Comparison of ENCODE assay signal across 28 cellular contexts in the genomic region with DNA sequence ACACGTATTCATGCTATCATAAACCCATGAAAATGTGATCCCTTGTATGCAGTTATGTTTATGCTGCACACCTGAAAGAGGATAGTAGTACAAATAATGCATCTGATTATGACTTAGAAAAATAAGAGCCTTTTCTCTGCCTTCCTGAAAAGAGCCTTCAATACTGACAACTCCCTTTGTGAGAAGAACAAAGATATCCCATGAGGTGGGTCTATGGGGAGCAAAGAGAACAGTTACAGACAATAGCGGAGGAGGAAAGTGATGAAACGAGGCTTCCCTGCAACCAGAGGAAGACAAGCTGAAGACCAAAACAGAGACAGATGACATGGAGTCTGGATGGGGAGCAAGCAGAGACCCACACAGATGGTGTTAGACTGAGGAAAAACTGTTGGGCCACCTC.
"Had no signal": no experiment of that assay in that cellular context is flagged by ENCODE, and none has a peak within 500 bp of the region (broad histone marks: within the 10 kb centered on the region; RNA-seq: fewer than 3 reads in every experiment).

No MANE protein-coding gene starts in this region.

- H3K36me3 ChIP-seq: ovary, right lobe of liver, sigmoid colon, stomach, tibial artery, transverse colon, upper lobe of right lung, uterus had no signal

- H3K36me3 Mint-ChIP-seq: natural killer cell; stimulated activated effector memory CD8-positive, alpha-beta T cell treated with anti-CD3 and anti-CD28 coated beads, Interleukin-12 subunit alpha, Interleukin-12 subunit beta, amount 100 ng/mL, for 72 hours; stimulated activated naive B cell treated with anti-CD40 and anti-IgM and Interleukin-4, amounts not matched to agents 10 μg/mL and 1 μg/mL and 100 μg/mL, for 72 hours; type B pancreatic cell had no signal

- H3K79me2 ChIP-seq: parathyroid adenoma had no signal

- H3K4me3 Mint-ChIP-seq: naive thymus-derived CD4-positive, alpha-beta T cell; natural killer cell; nephron; neural crest cell; stimulated activated effector memory CD8-positive, alpha-beta T cell treated with anti-CD3 and anti-CD28 coated beads, Interleukin-12 subunit alpha, Interleukin-12 subunit beta, amount 100 ng/mL, for 72 hours; stimulated activated naive B cell treated with anti-CD40 and anti-IgM and Interleukin-4, amounts not matched to agents 10 μg/mL and 1 μg/mL and 100 μg/mL, for 72 hours; stimulated activated naive CD8-positive, alpha-beta T cell treated with anti-CD3 and anti-CD28 coated beads, Interleukin-15, Interleukin-2, amounts not matched to agents 100 ng/mL and 50 ng/mL, for 24 hours; type B pancreatic cell had no signal

- H3K4me1 ChIP-seq: parathyroid adenoma, psoas muscle, right lobe of liver, sigmoid colon, stomach, tibial artery, transverse colon, upper lobe of right lung, uterus had no signal

- H3K9me3 Mint-ChIP-seq: nephron; neural crest cell; stimulated activated naive B cell treated with anti-CD40 and anti-IgM and Interleukin-4, amounts not matched to agents 10 μg/mL and 1 μg/mL and 100 μg/mL, for 72 hours; stimulated activated naive CD8-positive, alpha-beta T cell treated with anti-CD3 and anti-CD28 coated beads, Interleukin-15, Interleukin-2, amounts not matched to agents 100 ng/mL and 50 ng/mL, for 24 hours had no signal

- H3K27ac ChIP-seq: ovary, parathyroid adenoma, psoas muscle, right lobe of liver, sigmoid colon, stomach, tibial artery, transverse colon, upper lobe of right lung, uterus had no signal

- H3K27me3 ChIP-seq: ovary, right lobe of liver, sigmoid colon, stomach, tibial artery, transverse colon, upper lobe of right lung, uterus had no signal

- H3K27ac Mint-ChIP-seq: naive thymus-derived CD4-positive, alpha-beta T cell; natural killer cell; nephron; progenitor cell of endocrine pancreas; stimulated activated effector memory CD8-positive, alpha-beta T cell treated with anti-CD3 and anti-CD28 coated beads, Interleukin-12 subunit alpha, Interleukin-12 subunit beta, amount 100 ng/mL, for 72 hours; stimulated activated naive B cell treated with anti-CD40 and anti-IgM and Interleukin-4, amounts not matched to agents 10 μg/mL and 1 μg/mL and 100 μg/mL, for 72 hours; stimulated activated naive CD8-positive, alpha-beta T cell treated with anti-CD3 and anti-CD28 coated beads, Interleukin-15, Interleukin-2, amounts not matched to agents 100 ng/mL and 50 ng/mL, for 24 hours; type B pancreatic cell had no signal

- H3K4me1 Mint-ChIP-seq: naive thymus-derived CD4-positive, alpha-beta T cell; natural killer cell; nephron; stimulated activated effector memory CD8-positive, alpha-beta T cell treated with anti-CD3 and anti-CD28 coated beads, Interleukin-12 subunit alpha, Interleukin-12 subunit beta, amount 100 ng/mL, for 72 hours; stimulated activated naive B cell treated with anti-CD40 and anti-IgM and Interleukin-4, amounts not matched to agents 10 μg/mL and 1 μg/mL and 100 μg/mL, for 72 hours had no signal

- H3K27me3 Mint-ChIP-seq: progenitor cell of endocrine pancreas; stimulated activated naive B cell treated with anti-CD40 and anti-IgM and Interleukin-4, amounts not matched to agents 10 μg/mL and 1 μg/mL and 100 μg/mL, for 72 hours had no signal

- DNase-seq: naive thymus-derived CD4-positive, alpha-beta T cell; natural killer cell; occipital lobe; ovary; posterior cingulate gyrus; psoas muscle; right cardiac atrium; right lobe of liver; sigmoid colon; small intestine; stimulated activated CD4-positive, alpha-beta T cell treated with anti-CD3 and anti-CD28 coated beads, Interleukin-15, amount 100 ng/mL, for 24 hours; stimulated activated CD4-positive, alpha-beta T cell treated with anti-CD3 and anti-CD28 coated beads, Interleukin-2, amount 100 ng/mL, for 24 hours; stimulated activated CD4-positive, alpha-beta T cell treated with anti-CD3 and anti-CD28 coated beads, Interleukin-2, amount 100 ng/mL, for 48 hours; stimulated activated CD4-positive, alpha-beta T cell treated with anti-CD3 and anti-CD28 coated beads, Interleukin-4, amount 100 ng/mL, for 24 hours; stimulated activated naive B cell treated with anti-CD40 and anti-IgM and Interleukin-4, amounts not matched to agents 10 μg/mL and 1 μg/mL and 100 μg/mL, for 72 hours; stimulated activated naive CD4-positive, alpha-beta T cell treated with Interleukin-2 at 50 U/mL for 16 hours; stomach; tibial artery; transverse colon; upper lobe of right lung; uterus had no signal

- H3K9ac ChIP-seq: parathyroid adenoma had no signal

- H3K9me3 ChIP-seq: ovary, psoas muscle, right lobe of liver, sigmoid colon, stomach, tibial artery, transverse colon, upper lobe of right lung, uterus had no signal

- H3K4me3 ChIP-seq: ovary, psoas muscle, right lobe of liver, sigmoid colon, stomach, tibial artery, transverse colon, upper lobe of right lung, uterus had no signal

- H2AFZ ChIP-seq: parathyroid adenoma had no signal
